In the genomic region with DNA sequence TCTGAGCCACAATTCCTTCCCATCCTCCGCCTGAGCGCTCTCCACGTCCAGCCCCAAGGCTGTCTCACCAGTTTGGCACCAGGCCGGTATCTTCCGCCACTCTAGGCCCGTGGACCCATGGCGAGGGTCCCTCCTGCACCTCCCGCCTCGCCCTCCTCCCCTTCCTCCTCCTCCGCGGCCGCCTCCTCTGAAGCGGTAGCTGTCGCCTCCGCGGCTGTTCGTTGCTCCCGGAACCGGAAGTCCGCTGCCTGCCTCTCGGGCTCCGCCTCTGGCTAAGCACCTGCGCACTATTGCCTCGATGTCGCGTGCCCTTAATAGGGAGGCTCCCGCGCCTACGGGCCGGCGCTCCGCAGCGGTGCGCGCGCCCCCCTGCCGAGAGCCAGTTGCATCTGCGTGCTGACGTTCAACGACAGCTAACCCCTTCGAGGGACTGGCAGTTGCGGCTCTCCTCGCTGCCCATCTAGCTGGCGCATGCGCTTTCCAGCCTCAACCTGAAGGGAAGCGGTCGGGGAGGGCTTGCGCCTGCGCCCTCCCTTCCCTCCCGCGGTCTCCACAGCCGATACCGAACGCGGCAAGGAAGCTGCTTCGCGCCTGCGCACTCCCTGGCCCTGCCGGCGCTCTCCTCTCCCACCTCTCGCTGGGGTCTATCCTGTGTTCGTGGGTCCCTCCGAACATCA, we compare ENCODE assay signal across 8 cellular contexts. TPM values are rescaled to one million over a fixed set of nuclear protein-coding genes. Genes with fewer than 3 reads are reported as not detected.
DNase-seq lines count a peak whose midpoint lies in the region; ATAC-seq and TF ChIP-seq lines count a peak whose summit lies in the region.

MBD1 (minus strand) TSS at position 229 of the 677 bp plus-strand sequence. CDS start 1,531 bp downstream, outside the sequence.

- no peaks in the 10 kb centered on the region for H3K27me3 ChIP-seq in PC-9 (ENCODE audit: insufficient read depth, low read depth)

- CTCF ChIA-PET in PC-9 (lab: Charles Lee) = no interaction called here

- no peak; the same call in 1 of the 2 replicates for TF ChIP-seq CTCF in PC-9 (conservative IDR thresholded peaks at IDR 0.05)

- peak within 1 kb of the TSS; percentile 97 for H3K4me2 ChIP-seq in PC-9

- no peaks in the 10 kb centered on the region for H3K9me3 ChIP-seq in PC-9 (ENCODE audit: insufficient read depth, low read depth)

- H3K27ac ChIP-seq in PC-9 = peak within 1 kb of the TSS; percentile 82
- peak within 1 kb of the TSS; percentile 96 for H3K27ac ChIP-seq in epithelial cell of prostate

- peak within 1 kb of the TSS; percentile 100 for H3K4me3 ChIP-seq in Jurkat, Clone E6-1 (ENCODE audit: low read length)
- H3K4me3 ChIP-seq in PC-9 = peak within 1 kb of the TSS; percentile 73

- POLR2A ChIA-PET in PC-9 (lab: Charles Lee; ENCODE audit: unreplicated experiment) = interaction anchor here (0.6 to 0.7 kb wide), 4 partner anchors 33 to 432 kb away, joined by 3 to 6 read pairs (median 4); no protein-coding TSS in a partner anchor

- H3K9me2 ChIP-seq in PC-9 (ENCODE audit: insufficient read depth) = no peaks in the 10 kb centered on the region

- H3K4me1 ChIP-seq in PC-9 (replicated peaks; ENCODE audit: insufficient read depth) = peaks cover 24% of the 10 kb centered on the region

- BruUV-seq in PC-9 (replicated peaks; lab: Mats Ljungman, UMichigan) = no TSS peak

- H3K36me3 ChIP-seq in PC-9 (ENCODE audit: low read depth) = peaks cover 14% of the 10 kb centered on the region

- intact Hi-C loops in PC-9 (cut with micrococcal nuclease; ENCODE audit: unreplicated experiment) = no loop called here

- H2AFZ ChIP-seq in PC-9 = peak within 1 kb of the TSS; percentile 99

- peaks cover 8% of the 10 kb centered on the region for H3F3A ChIP-seq in PC-9 (ENCODE audit: insufficient read depth, low read depth)

- peaks cover 34% of the 10 kb centered on the region for H3K79me2 ChIP-seq in PC-9 (ENCODE audit: low read depth)

- ATAC-seq in GM21619 (IDR thresholded peaks at IDR 0.05; ENCODE audit: unreplicated experiment) = peak; percentile 85

- DNase-seq in DMS53 (lab: John Stamatoyannopoulos, UW) (peak; percentile 100), PC-9 (peak; percentile 88 to 91), epithelial cell of prostate (ENCODE audit: low read depth, low spot score) (peak; percentile 85), mucosa of gallbladder (ENCODE audit: low spot score) (peak; percentile 98)
- DNase-seq in Jurkat, Clone E6-1 (ENCODE audit: low read depth, low spot score) = peak; percentile 96
- DNase-seq in activated T-cell treated with anti-CD3 and anti-CD28 coated beads, Interleukin-2, amount 50 U/mL, for 1 hour = peak; percentile 94
- peak; percentile 91 to 94 for DNase-seq in stimulated activated CD8-positive, alpha-beta memory T cell treated with anti-CD3 and anti-CD28 coated beads, Interleukin-4, amount 100 ng/mL, for 4 hours (ENCODE audit: low read depth in 2 of 2, low spot score in 1 of 2)

- peaks cover 3% of the 10 kb centered on the region; the same call in 1 of the 2 replicates for H4K20me1 ChIP-seq in PC-9 (ENCODE audit: insufficient read depth)

RNA-seq across cellular contexts. Expression of gene MBD1, which starts in this region (rescaled TPM):
- polyA plus RNA-seq in Jurkat, Clone E6-1 (2012; ENCODE audit: insufficient read depth, insufficient read length) = 69.0 TPM
- total RNA-seq in PC-9 (2021) = 43.2 and 43.5 TPM in 2 replicates
- total RNA-seq in mucosa of gallbladder = 86.7 TPM

Comparison
In these comparisons a context has a peak if more than half of its experiments do, and no peak if none do; other contexts are left out.
1. Peak in every context shown above with its lines: DNase-seq, ATAC-seq, H3K4me3 ChIP-seq and H3K27ac ChIP-seq.